ENCODE assay signal across 1 cellular context in the genomic region with DNA sequence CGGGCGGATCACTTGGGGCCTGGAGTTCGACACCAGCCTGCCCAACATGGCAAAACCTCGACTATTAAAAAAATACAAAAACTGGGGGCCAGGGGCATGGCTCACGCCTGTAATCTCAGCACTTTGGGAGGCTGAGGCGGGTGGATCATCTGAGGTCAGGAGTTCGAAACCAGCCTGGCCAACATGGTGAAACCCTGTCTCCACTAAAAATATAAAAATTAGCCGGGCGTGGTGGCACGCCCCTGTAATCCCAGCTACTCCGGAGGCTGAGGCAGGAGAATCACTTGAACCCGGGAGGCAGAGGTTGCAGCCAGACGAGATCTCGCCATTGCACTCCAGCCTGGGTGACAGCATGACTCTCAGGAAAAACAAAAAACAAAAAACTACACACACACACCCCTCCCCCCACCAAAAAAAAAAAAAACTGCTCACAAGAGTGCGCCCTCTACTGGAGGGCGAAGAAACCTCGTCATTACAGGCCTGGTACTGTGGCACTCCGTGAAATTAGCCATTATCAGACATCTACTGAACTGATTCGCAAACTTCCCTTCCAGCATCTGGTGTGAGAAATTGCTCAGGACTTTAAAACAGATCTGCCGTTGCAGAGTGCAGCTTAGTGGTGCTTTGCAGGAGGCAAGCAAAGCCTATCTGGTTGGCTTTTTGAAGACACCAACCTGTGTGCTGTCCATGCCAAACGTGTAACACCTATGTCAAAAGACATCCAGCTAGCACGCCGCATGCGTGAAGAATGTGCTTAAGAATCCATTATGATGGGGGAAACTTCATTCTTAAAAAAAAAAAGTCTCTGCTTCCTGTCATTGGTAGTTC.
TF ChIP-seq lines count a peak whose summit lies in the region.

No MANE protein-coding gene starts in this region.

TF ChIP-seq in GM12878, 131 proteins besides CTCF, POLR2A, EP300 and RAD21 (continues in another document):
- TF ChIP-seq EGR1 (IDR thresholded peaks at IDR 0.05; ENCODE audit: borderline replicate concordance in 1 of 2, low read depth in 2 of 2, low read length in 2 of 2), result no peak
- TF ChIP-seq, protein P1, sequence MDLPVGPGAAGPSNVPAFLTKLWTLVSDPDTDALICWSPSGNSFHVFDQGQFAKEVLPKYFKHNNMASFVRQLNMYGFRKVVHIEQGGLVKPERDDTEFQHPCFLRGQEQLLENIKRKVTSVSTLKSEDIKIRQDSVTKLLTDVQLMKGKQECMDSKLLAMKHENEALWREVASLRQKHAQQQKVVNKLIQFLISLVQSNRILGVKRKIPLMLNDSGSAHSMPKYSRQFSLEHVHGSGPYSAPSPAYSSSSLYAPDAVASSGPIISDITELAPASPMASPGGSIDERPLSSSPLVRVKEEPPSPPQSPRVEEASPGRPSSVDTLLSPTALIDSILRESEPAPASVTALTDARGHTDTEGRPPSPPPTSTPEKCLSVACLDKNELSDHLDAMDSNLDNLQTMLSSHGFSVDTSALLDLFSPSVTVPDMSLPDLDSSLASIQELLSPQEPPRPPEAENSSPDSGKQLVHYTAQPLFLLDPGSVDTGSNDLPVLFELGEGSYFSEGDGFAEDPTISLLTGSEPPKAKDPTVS (IDR thresholded peaks at IDR 0.05; ENCODE audit: low read depth, low read length), result no peak
- no peak for TF ChIP-seq RAD51 (IDR thresholded peaks at IDR 0.05)
- TF ChIP-seq TAF1 (IDR thresholded peaks at IDR 0.05; ENCODE audit: borderline replicate concordance, low read depth, low read length), result 0 out of 2 replicates have a peak, but pooled peaks have one; percentile 19
- no peak for TF ChIP-seq EED (IDR thresholded peaks at IDR 0.05; ENCODE audit: low read depth)
- no peak for TF ChIP-seq NRF1 (conservative IDR thresholded peaks at IDR 0.05; ENCODE audit: low read depth, low read length)
- no peak for TF ChIP-seq STAT1 (conservative IDR thresholded peaks at IDR 0.05)
- TF ChIP-seq ASH2L (IDR thresholded peaks at IDR 0.05; ENCODE audit: borderline replicate concordance, low read depth), result no peak
- no peak for TF ChIP-seq NFXL1 (IDR thresholded peaks at IDR 0.05; ENCODE audit: borderline replicate concordance)
- no peak for TF ChIP-seq FOS (IDR thresholded peaks at IDR 0.05; ENCODE audit: borderline replicate concordance, extremely low read depth, insufficient read length)
- TF ChIP-seq YBX1 (IDR thresholded peaks at IDR 0.05), result no peak
- no peak for TF ChIP-seq ZNF274 (IDR thresholded peaks at IDR 0.05; ENCODE audit: insufficient read depth, insufficient read length)
- peak; percentile 35; the same call in 1 of the 2 replicates for TF ChIP-seq RUNX3 (IDR thresholded peaks at IDR 0.05; ENCODE audit: low read length)
- TF ChIP-seq, protein P2, sequence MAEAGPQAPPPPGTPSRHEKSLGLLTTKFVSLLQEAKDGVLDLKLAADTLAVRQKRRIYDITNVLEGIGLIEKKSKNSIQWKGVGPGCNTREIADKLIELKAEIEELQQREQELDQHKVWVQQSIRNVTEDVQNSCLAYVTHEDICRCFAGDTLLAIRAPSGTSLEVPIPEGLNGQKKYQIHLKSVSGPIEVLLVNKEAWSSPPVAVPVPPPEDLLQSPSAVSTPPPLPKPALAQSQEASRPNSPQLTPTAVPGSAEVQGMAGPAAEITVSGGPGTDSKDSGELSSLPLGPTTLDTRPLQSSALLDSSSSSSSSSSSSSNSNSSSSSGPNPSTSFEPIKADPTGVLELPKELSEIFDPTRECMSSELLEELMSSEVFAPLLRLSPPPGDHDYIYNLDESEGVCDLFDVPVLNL (IDR thresholded peaks at IDR 0.05; ENCODE audit: low read depth, low read length), result no peak
- no peak for TF ChIP-seq SRF (IDR thresholded peaks at IDR 0.05; ENCODE audit: low read depth in 2 of 2, low read length in 2 of 2)
- TF ChIP-seq, protein P3, sequence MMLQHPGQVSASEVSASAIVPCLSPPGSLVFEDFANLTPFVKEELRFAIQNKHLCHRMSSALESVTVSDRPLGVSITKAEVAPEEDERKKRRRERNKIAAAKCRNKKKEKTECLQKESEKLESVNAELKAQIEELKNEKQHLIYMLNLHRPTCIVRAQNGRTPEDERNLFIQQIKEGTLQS (IDR thresholded peaks at IDR 0.05; ENCODE audit: borderline replicate concordance, extremely low read depth, low read depth, low read length), result no peak
- TF ChIP-seq, protein P4, sequence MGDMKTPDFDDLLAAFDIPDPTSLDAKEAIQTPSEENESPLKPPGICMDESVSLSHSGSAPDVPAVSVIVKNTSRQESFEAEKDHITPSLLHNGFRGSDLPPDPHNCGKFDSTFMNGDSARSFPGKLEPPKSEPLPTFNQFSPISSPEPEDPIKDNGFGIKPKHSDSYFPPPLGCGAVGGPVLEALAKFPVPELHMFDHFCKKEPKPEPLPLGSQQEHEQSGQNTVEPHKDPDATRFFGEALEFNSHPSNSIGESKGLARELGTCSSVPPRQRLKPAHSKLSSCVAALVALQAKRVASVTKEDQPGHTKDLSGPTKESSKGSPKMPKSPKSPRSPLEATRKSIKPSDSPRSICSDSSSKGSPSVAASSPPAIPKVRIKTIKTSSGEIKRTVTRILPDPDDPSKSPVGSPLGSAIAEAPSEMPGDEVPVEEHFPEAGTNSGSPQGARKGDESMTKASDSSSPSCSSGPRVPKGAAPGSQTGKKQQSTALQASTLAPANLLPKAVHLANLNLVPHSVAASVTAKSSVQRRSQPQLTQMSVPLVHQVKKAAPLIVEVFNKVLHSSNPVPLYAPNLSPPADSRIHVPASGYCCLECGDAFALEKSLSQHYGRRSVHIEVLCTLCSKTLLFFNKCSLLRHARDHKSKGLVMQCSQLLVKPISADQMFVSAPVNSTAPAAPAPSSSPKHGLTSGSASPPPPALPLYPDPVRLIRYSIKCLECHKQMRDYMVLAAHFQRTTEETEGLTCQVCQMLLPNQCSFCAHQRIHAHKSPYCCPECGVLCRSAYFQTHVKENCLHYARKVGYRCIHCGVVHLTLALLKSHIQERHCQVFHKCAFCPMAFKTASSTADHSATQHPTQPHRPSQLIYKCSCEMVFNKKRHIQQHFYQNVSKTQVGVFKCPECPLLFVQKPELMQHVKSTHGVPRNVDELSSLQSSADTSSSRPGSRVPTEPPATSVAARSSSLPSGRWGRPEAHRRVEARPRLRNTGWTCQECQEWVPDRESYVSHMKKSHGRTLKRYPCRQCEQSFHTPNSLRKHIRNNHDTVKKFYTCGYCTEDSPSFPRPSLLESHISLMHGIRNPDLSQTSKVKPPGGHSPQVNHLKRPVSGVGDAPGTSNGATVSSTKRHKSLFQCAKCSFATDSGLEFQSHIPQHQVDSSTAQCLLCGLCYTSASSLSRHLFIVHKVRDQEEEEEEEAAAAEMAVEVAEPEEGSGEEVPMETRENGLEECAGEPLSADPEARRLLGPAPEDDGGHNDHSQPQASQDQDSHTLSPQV (IDR thresholded peaks at IDR 0.05), result no peak
- TF ChIP-seq GABPA (IDR thresholded peaks at IDR 0.05; ENCODE audit: low read depth), result no peak
- TF ChIP-seq CHD4 (IDR thresholded peaks at IDR 0.05), result no peak
- no peak for TF ChIP-seq DPF2 (IDR thresholded peaks at IDR 0.05)
- TF ChIP-seq ZZZ3 (IDR thresholded peaks at IDR 0.05; ENCODE audit: control insufficient read depth, insufficient read length, low read depth), result no peak
- TF ChIP-seq TBL1XR1 (IDR thresholded peaks at IDR 0.05; ENCODE audit: low read depth, low read length), result no peak
- TF ChIP-seq PAX8 (IDR thresholded peaks at IDR 0.05), result no peak
- no peak for TF ChIP-seq CBX5 (IDR thresholded peaks at IDR 0.05; ENCODE audit: low read depth)
- TF ChIP-seq, protein P5, sequence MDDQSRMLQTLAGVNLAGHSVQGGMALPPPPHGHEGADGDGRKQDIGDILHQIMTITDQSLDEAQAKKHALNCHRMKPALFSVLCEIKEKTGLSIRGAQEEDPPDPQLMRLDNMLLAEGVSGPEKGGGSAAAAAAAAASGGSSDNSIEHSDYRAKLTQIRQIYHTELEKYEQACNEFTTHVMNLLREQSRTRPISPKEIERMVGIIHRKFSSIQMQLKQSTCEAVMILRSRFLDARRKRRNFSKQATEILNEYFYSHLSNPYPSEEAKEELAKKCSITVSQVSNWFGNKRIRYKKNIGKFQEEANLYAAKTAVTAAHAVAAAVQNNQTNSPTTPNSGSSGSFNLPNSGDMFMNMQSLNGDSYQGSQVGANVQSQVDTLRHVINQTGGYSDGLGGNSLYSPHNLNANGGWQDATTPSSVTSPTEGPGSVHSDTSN (IDR thresholded peaks at IDR 0.05; ENCODE audit: insufficient replicate concordance, low read depth, low read length), result no peak
- no peak for TF ChIP-seq TCF3 (IDR thresholded peaks at IDR 0.05; ENCODE audit: borderline replicate concordance, insufficient read depth, low read depth, low read length)
- no peak for TF ChIP-seq BRCA1 (IDR thresholded peaks at IDR 0.05; ENCODE audit: low read depth, low read length)
- TF ChIP-seq CHD1 (IDR thresholded peaks at IDR 0.05; ENCODE audit: low read depth, low read length), result no peak
- TF ChIP-seq BHLHE40 (IDR thresholded peaks at IDR 0.05; ENCODE audit: borderline replicate concordance in 1 of 2, low read depth in 2 of 2, low read length in 1 of 2), result no peak
- no peak for TF ChIP-seq RELA (IDR thresholded peaks at IDR 0.05; ENCODE audit: borderline replicate concordance, partially characterized antibody)
- no peak for TF ChIP-seq SMAD1 (IDR thresholded peaks at IDR 0.05; ENCODE audit: low read depth, partially characterized antibody)
- no peak for TF ChIP-seq ATF7 (IDR thresholded peaks at IDR 0.05; ENCODE audit: low read depth)
- peak; percentile 37; the same call in 1 of the 2 replicates for TF ChIP-seq PML (IDR thresholded peaks at IDR 0.05; ENCODE audit: low read length)
- no peak for TF ChIP-seq IKZF2 (IDR thresholded peaks at IDR 0.05)
- TF ChIP-seq SUZ12 (IDR thresholded peaks at IDR 0.05; ENCODE audit: unreplicated experiment), result no peak
- TF ChIP-seq HDGF (IDR thresholded peaks at IDR 0.05), result 0 out of 2 replicates have a peak, but pooled peaks have one; percentile 21
- TF ChIP-seq POLR2AphosphoS2 (IDR thresholded peaks at IDR 0.05; ENCODE audit: low read depth, low read length), result peak; percentile 49; the same call in 1 of the 2 replicates
- no peak for TF ChIP-seq JUNB (IDR thresholded peaks at IDR 0.05)
- TF ChIP-seq ZNF217 (IDR thresholded peaks at IDR 0.05), result no peak
- peak; percentile 61; the same call in 1 of the 2 replicates for TF ChIP-seq YY1 (IDR thresholded peaks at IDR 0.05; ENCODE audit: low read depth, low read length)
- no peak for TF ChIP-seq RFX5 (IDR thresholded peaks at IDR 0.05; ENCODE audit: low read depth, low read length)
- TF ChIP-seq, protein P6, sequence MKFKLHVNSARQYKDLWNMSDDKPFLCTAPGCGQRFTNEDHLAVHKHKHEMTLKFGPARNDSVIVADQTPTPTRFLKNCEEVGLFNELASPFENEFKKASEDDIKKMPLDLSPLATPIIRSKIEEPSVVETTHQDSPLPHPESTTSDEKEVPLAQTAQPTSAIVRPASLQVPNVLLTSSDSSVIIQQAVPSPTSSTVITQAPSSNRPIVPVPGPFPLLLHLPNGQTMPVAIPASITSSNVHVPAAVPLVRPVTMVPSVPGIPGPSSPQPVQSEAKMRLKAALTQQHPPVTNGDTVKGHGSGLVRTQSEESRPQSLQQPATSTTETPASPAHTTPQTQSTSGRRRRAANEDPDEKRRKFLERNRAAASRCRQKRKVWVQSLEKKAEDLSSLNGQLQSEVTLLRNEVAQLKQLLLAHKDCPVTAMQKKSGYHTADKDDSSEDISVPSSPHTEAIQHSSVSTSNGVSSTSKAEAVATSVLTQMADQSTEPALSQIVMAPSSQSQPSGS (IDR thresholded peaks at IDR 0.05; ENCODE audit: low read length), result no peak
- peak; percentile 70 for TF ChIP-seq SMC3 (IDR thresholded peaks at IDR 0.05; ENCODE audit: borderline replicate concordance, low read length)
- TF ChIP-seq POU2F2 (IDR thresholded peaks at IDR 0.05; ENCODE audit: borderline replicate concordance, low read depth, low read length), result no peak; the same call in 2 of the 3 replicates
- no peak for TF ChIP-seq SIX5 (IDR thresholded peaks at IDR 0.05; ENCODE audit: low read depth, low read length, severe bottlenecking)
- TF ChIP-seq, protein P7, sequence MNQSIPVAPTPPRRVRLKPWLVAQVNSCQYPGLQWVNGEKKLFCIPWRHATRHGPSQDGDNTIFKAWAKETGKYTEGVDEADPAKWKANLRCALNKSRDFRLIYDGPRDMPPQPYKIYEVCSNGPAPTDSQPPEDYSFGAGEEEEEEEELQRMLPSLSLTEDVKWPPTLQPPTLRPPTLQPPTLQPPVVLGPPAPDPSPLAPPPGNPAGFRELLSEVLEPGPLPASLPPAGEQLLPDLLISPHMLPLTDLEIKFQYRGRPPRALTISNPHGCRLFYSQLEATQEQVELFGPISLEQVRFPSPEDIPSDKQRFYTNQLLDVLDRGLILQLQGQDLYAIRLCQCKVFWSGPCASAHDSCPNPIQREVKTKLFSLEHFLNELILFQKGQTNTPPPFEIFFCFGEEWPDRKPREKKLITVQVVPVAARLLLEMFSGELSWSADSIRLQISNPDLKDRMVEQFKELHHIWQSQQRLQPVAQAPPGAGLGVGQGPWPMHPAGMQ (IDR thresholded peaks at IDR 0.05; ENCODE audit: borderline replicate concordance), result no peak
- peak; percentile 27; the same call in 1 of the 2 replicates for TF ChIP-seq RB1 (IDR thresholded peaks at IDR 0.05; ENCODE audit: borderline replicate concordance)
- TF ChIP-seq, protein P8, sequence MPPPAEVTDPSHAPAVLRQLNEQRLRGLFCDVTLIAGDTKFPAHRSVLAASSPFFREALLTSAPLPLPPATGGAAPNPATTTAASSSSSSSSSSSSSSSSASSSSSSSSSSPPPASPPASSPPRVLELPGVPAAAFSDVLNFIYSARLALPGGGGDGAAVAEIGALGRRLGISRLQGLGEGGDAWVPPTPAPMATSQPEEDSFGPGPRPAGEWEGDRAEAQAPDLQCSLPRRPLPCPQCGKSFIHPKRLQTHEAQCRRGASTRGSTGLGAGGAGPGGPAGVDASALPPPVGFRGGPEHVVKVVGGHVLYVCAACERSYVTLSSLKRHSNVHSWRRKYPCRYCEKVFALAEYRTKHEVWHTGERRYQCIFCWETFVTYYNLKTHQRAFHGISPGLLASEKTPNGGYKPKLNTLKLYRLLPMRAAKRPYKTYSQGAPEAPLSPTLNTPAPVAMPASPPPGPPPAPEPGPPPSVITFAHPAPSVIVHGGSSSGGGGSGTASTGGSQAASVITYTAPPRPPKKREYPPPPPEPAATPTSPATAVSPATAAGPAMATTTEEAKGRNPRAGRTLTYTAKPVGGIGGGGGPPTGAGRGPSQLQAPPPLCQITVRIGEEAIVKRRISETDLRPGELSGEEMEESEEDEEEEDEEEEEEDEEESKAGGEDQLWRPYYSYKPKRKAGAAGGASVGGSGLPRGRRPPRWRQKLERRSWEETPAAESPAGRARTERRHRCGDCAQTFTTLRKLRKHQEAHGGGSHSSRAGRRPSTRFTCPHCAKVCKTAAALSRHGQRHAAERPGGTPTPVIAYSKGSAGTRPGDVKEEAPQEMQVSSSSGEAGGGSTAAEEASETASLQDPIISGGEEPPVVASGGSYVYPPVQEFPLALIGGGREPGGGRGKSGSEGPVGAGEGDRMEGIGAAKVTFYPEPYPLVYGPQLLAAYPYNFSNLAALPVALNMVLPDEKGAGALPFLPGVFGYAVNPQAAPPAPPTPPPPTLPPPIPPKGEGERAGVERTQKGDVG (CRISPR knock-in tag; IDR thresholded peaks at IDR 0.05), result no peak
